In genomic region chr10:120850911-120851865, GRCh38 we compare ENCODE assay signal across 1 cellular context.
TF ChIP-seq lines count a peak whose summit lies in the region.

WDR11 (plus strand) TSS chr10:120851362; CDS start chr10:120851421, 59 bp downstream.

TF ChIP-seq in K562, 482 proteins besides CTCF, POLR2A, EP300 and RAD21 (continued from another document and continues in another):
- TF ChIP-seq HCFC1 (IDR thresholded peaks at IDR 0.05; ENCODE audit: low read depth, low read length) = peak; percentile 85
- TF ChIP-seq BCOR (IDR thresholded peaks at IDR 0.05) = no peak
- no peak for TF ChIP-seq ELK1 (CRISPR knock-in tag; IDR thresholded peaks at IDR 0.05)
- peak; percentile 91 for TF ChIP-seq KDM5B (IDR thresholded peaks at IDR 0.05; ENCODE audit: insufficient replicate concordance, low read depth, low read length)
- TF ChIP-seq ASH1L (IDR thresholded peaks at IDR 0.05; ENCODE audit: borderline replicate concordance, low read depth, partially characterized antibody) = peak; percentile 8
- no peak for TF ChIP-seq TGIF2 (CRISPR knock-in tag; IDR thresholded peaks at IDR 0.05)
- peak; percentile 83 for TF ChIP-seq RB1 (IDR thresholded peaks at IDR 0.05; ENCODE audit: low read depth)
- peak; percentile 99 for TF ChIP-seq PHF8 (IDR thresholded peaks at IDR 0.05; ENCODE audit: borderline replicate concordance, low read length)
- TF ChIP-seq BCLAF1 (IDR thresholded peaks at IDR 0.05; ENCODE audit: borderline replicate concordance in 1 of 2, control insufficient read depth in 1 of 2, low read depth in 2 of 2, low read length in 1 of 2) = peak in 1 of 2 experiments; percentile 95; a peak in 1 of 4 replicates
- peak in 1 of 2 experiments; percentile 91; a peak in 1 of 3 replicates for TF ChIP-seq CBX3 (IDR thresholded peaks at IDR 0.05; ENCODE audit: borderline replicate concordance in 1 of 2, low read length in 2 of 2)
- TF ChIP-seq PRDM10 (IDR thresholded peaks at IDR 0.05; ENCODE audit: partially characterized antibody) = peak; percentile 93
- TF ChIP-seq, protein P1, sequence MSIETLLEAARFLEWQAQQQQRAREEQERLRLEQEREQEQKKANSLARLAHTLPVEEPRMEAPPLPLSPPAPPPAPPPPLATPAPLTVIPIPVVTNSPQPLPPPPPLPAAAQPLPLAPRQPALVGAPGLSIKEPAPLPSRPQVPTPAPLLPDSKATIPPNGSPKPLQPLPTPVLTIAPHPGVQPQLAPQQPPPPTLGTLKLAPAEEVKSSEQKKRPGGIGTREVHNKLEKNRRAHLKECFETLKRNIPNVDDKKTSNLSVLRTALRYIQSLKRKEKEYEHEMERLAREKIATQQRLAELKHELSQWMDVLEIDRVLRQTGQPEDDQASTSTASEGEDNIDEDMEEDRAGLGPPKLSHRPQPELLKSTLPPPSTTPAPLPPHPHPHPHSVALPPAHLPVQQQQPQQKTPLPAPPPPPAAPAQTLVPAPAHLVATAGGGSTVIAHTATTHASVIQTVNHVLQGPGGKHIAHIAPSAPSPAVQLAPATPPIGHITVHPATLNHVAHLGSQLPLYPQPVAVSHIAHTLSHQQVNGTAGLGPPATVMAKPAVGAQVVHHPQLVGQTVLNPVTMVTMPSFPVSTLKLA (conservative IDR thresholded peaks at IDR 0.05) = peak; percentile 27 to 60; a peak in 2 of 4 replicates
- no peak for TF ChIP-seq SETDB1 (IDR thresholded peaks at IDR 0.05; ENCODE audit: low read length)
- TF ChIP-seq, protein P2, sequence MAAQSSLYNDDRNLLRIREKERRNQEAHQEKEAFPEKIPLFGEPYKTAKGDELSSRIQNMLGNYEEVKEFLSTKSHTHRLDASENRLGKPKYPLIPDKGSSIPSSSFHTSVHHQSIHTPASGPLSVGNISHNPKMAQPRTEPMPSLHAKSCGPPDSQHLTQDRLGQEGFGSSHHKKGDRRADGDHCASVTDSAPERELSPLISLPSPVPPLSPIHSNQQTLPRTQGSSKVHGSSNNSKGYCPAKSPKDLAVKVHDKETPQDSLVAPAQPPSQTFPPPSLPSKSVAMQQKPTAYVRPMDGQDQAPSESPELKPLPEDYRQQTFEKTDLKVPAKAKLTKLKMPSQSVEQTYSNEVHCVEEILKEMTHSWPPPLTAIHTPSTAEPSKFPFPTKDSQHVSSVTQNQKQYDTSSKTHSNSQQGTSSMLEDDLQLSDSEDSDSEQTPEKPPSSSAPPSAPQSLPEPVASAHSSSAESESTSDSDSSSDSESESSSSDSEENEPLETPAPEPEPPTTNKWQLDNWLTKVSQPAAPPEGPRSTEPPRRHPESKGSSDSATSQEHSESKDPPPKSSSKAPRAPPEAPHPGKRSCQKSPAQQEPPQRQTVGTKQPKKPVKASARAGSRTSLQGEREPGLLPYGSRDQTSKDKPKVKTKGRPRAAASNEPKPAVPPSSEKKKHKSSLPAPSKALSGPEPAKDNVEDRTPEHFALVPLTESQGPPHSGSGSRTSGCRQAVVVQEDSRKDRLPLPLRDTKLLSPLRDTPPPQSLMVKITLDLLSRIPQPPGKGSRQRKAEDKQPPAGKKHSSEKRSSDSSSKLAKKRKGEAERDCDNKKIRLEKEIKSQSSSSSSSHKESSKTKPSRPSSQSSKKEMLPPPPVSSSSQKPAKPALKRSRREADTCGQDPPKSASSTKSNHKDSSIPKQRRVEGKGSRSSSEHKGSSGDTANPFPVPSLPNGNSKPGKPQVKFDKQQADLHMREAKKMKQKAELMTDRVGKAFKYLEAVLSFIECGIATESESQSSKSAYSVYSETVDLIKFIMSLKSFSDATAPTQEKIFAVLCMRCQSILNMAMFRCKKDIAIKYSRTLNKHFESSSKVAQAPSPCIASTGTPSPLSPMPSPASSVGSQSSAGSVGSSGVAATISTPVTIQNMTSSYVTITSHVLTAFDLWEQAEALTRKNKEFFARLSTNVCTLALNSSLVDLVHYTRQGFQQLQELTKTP (IDR thresholded peaks at IDR 0.05; ENCODE audit: low read depth in 1 of 2, partially characterized antibody in 2 of 2) = peak in 1 of 2 experiments; percentile 20
- TF ChIP-seq PRMT5 (CRISPR knock-in tag; IDR thresholded peaks at IDR 0.05) = no peak
- no peak for TF ChIP-seq MCM2 (IDR thresholded peaks at IDR 0.05; ENCODE audit: low read depth)
- no peak for TF ChIP-seq EWSR1 (IDR thresholded peaks at IDR 0.05; ENCODE audit: borderline replicate concordance, low read depth, partially characterized antibody)
- no peak for TF ChIP-seq ZNF57 (CRISPR knock-in tag; IDR thresholded peaks at IDR 0.05)
- peak; percentile 49; the same call in 1 of the 2 replicates for TF ChIP-seq ZKSCAN1 (IDR thresholded peaks at IDR 0.05; ENCODE audit: low read depth, low read length)
- peak; percentile 98 for TF ChIP-seq GABPA (tag; conservative IDR thresholded peaks at IDR 0.05; ENCODE audit: low read depth)
- TF ChIP-seq NR4A1 (CRISPR knock-in tag; IDR thresholded peaks at IDR 0.05) = no peak
- TF ChIP-seq NR4A1 (tag; IDR thresholded peaks at IDR 0.05) = peak; percentile 70; the same call in 1 of the 2 replicates
- TF ChIP-seq, protein P3, sequence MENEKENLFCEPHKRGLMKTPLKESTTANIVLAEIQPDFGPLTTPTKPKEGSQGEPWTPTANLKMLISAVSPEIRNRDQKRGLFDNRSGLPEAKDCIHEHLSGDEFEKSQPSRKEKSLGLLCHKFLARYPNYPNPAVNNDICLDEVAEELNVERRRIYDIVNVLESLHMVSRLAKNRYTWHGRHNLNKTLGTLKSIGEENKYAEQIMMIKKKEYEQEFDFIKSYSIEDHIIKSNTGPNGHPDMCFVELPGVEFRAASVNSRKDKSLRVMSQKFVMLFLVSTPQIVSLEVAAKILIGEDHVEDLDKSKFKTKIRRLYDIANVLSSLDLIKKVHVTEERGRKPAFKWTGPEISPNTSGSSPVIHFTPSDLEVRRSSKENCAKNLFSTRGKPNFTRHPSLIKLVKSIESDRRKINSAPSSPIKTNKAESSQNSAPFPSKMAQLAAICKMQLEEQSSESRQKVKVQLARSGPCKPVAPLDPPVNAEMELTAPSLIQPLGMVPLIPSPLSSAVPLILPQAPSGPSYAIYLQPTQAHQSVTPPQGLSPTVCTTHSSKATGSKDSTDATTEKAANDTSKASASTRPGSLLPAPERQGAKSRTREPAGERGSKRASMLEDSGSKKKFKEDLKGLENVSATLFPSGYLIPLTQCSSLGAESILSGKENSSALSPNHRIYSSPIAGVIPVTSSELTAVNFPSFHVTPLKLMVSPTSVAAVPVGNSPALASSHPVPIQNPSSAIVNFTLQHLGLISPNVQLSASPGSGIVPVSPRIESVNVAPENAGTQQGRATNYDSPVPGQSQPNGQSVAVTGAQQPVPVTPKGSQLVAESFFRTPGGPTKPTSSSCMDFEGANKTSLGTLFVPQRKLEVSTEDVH (IDR thresholded peaks at IDR 0.05; ENCODE audit: low read depth, partially characterized antibody) = peak; percentile 87
- TF ChIP-seq CEBPG (CRISPR knock-in tag; IDR thresholded peaks at IDR 0.05) = no peak
- TF ChIP-seq CEBPG (tag; conservative IDR thresholded peaks at IDR 0.05 in 1 of 2, IDR thresholded peaks at IDR 0.05 in 1 of 2) = no peak
- no peak for TF ChIP-seq CHD1 (IDR thresholded peaks at IDR 0.05; ENCODE audit: low read length)
- peak; percentile 58; the same call in 1 of the 2 replicates for TF ChIP-seq SMAD4 (CRISPR knock-in tag; conservative IDR thresholded peaks at IDR 0.05)
- TF ChIP-seq ZZZ3 (IDR thresholded peaks at IDR 0.05) = 0 out of 2 replicates have a peak, but pooled peaks have one; percentile 47
- TF ChIP-seq HDAC6 (IDR thresholded peaks at IDR 0.05; ENCODE audit: low read depth, low read length) = no peak
- peak in 1 of 2 experiments; percentile 98; a peak in 2 of 4 replicates for TF ChIP-seq TRIM24 (IDR thresholded peaks at IDR 0.05)
- no peak for TF ChIP-seq BACH1 (tag; IDR thresholded peaks at IDR 0.05)
- no peak for TF ChIP-seq ZFP30 (CRISPR knock-in tag; IDR thresholded peaks at IDR 0.05; ENCODE audit: borderline replicate concordance)
- peak; percentile 41 to 46; a peak in 1 of 4 replicates for TF ChIP-seq FOXK2 (conservative IDR thresholded peaks at IDR 0.05 in 1 of 2, IDR thresholded peaks at IDR 0.05 in 1 of 2; ENCODE audit: low read depth in 2 of 2)
- TF ChIP-seq CBX5 (IDR thresholded peaks at IDR 0.05; ENCODE audit: borderline replicate concordance, low read depth) = no peak
- TF ChIP-seq MLLT1 (IDR thresholded peaks at IDR 0.05) = peak in 1 of 2 experiments; percentile 63; a peak in 1 of 4 replicates
- TF ChIP-seq TCF7 (IDR thresholded peaks at IDR 0.05; ENCODE audit: borderline replicate concordance) = no peak
- TF ChIP-seq SP1 (CRISPR knock-in tag; IDR thresholded peaks at IDR 0.05) = peak; percentile 53; the same call in 1 of the 2 replicates
- peak; percentile 95 for TF ChIP-seq ELF2 (CRISPR knock-in tag; IDR thresholded peaks at IDR 0.05)
- peak; percentile 57 for TF ChIP-seq ETV1 (tag; conservative IDR thresholded peaks at IDR 0.05; ENCODE audit: low read depth)
- no peak for TF ChIP-seq CSDE1 (IDR thresholded peaks at IDR 0.05)
- TF ChIP-seq TOE1 (IDR thresholded peaks at IDR 0.05; ENCODE audit: borderline replicate concordance) = 0 out of 2 replicates have a peak, but pooled peaks have one; percentile 19
- TF ChIP-seq TOE1 (CRISPR knock-in tag; IDR thresholded peaks at IDR 0.05; ENCODE audit: borderline replicate concordance, low read depth) = no peak
- TF ChIP-seq, protein P4, sequence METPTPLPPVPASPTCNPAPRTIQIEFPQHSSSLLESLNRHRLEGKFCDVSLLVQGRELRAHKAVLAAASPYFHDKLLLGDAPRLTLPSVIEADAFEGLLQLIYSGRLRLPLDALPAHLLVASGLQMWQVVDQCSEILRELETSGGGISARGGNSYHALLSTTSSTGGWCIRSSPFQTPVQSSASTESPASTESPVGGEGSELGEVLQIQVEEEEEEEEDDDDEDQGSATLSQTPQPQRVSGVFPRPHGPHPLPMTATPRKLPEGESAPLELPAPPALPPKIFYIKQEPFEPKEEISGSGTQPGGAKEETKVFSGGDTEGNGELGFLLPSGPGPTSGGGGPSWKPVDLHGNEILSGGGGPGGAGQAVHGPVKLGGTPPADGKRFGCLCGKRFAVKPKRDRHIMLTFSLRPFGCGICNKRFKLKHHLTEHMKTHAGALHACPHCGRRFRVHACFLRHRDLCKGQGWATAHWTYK (CRISPR knock-in tag; IDR thresholded peaks at IDR 0.05) = 0 out of 2 replicates have a peak, but pooled peaks have one; percentile 44
- 0 out of 2 replicates have a peak, but pooled peaks have one; percentile 17 for TF ChIP-seq L3MBTL2 (IDR thresholded peaks at IDR 0.05)
- peak; percentile 97 for TF ChIP-seq NCOA1 (IDR thresholded peaks at IDR 0.05; ENCODE audit: low read depth)
